ENCODE assay signal across 9 cellular contexts in genomic region chr11:114163231-114163631, GRCh38.
A peak's percentile ranks its signal among the peaks of the same experiment; 100 is the strongest.
DNase-seq lines count a peak whose midpoint lies in the region; ATAC-seq and TF ChIP-seq lines count a peak whose summit lies in the region.
"Had no signal": no experiment of that assay in that cellular context is flagged by ENCODE, and none has a peak within 500 bp of the region (broad histone marks: within the 10 kb centered on the region; RNA-seq: fewer than 3 reads in every experiment).

No MANE protein-coding gene starts in this region.

- H3K27ac ChIP-seq in heart right ventricle = peak overlapping the region; percentile 87 to 100 (median 97)
- H3K27ac ChIP-seq in Karpas-422 (ENCODE audit: low read length) = no peak overlapping the region

- DNase-seq in Daoy (ENCODE audit: low read depth) = peak; percentile 33
- no peak for DNase-seq in T-helper 17 cell
- DNase-seq in heart right ventricle = no peak
- no peak for DNase-seq in Karpas-422
- DNase-seq in NCI-H187 treated with DMSO at 0.1 percent for 48 hours (lab: John Stamatoyannopoulos, UW) = no peak
- DNase-seq in NCI-H774 (lab: John Stamatoyannopoulos, UW) = no peak
- DNase-seq: NCI-H146 had no signal

- H3K36me3 ChIP-seq in heart right ventricle = no peaks in the 10 kb centered on the region
- H3K36me3 ChIP-seq in skeletal muscle satellite cell (ENCODE audit: insufficient read depth, low read length) = peaks cover 17% of the 10 kb centered on the region
- H3K36me3 ChIP-seq in Karpas-422 (ENCODE audit: insufficient read depth, low read length) = no peaks in the 10 kb centered on the region

- no peak for ATAC-seq in T-helper 17 cell
- ATAC-seq in heart right ventricle = no peak
- ATAC-seq in GM19463 (IDR thresholded peaks at IDR 0.05; ENCODE audit: unreplicated experiment) = no peak

- intact Hi-C loops in heart right ventricle (cut with DNase I) = loop anchor here in 5 of 10 donors (1.0 to 5.0 kb wide), 6 partner anchors 16 to 106 kb away; partner anchors contain the start of gene ZBTB16 (in 2 of the 5)

- H3K4me1 Mint-ChIP-seq in T-helper 17 cell = peaks cover 71% of the 10 kb centered on the region

- H3K4me3 ChIP-seq in heart right ventricle = peak overlapping the region in 6 of 10 donors; percentile 12 to 39 (median 28)
- peak overlapping the region; percentile 47 for H3K4me3 ChIP-seq in skeletal muscle satellite cell (ENCODE audit: low read length)
- H3K4me3 ChIP-seq in Karpas-422 (ENCODE audit: low read length) = no peak overlapping the region

- H3K36me3 Mint-ChIP-seq in T-helper 17 cell (ENCODE audit: low read depth) = no peaks in the 10 kb centered on the region

- H3K4me2 ChIP-seq in skeletal muscle satellite cell (ENCODE audit: low read length) (peak overlapping the region; percentile 77), Karpas-422 (ENCODE audit: low read depth, low read length, poor library complexity, severe bottlenecking) (no peak overlapping the region)

- 6 to 7% methylated on average over 7 of the region's 7 CpGs for WGBS in heart right ventricle, 2 donors

- H3K4me3 Mint-ChIP-seq in T-helper 17 cell = no peak overlapping the region

- peaks cover 80 to 99% (median 94%) of the 10 kb centered on the region in 9 donors for H3K4me1 ChIP-seq in heart right ventricle
- peaks cover 90% of the 10 kb centered on the region for H3K4me1 ChIP-seq in skeletal muscle satellite cell (ENCODE audit: control insufficient read depth, insufficient read depth, low read length)
- H3K4me1 ChIP-seq in Karpas-422 (ENCODE audit: low read length) = peaks cover 18% of the 10 kb centered on the region

- no peaks in the 10 kb centered on the region for H3K79me2 ChIP-seq in Karpas-422 (ENCODE audit: low read length)

- H3K27ac Mint-ChIP-seq in T-helper 17 cell = peak overlapping the region; percentile 4

- H3K9me2 ChIP-seq in Karpas-422 (replicated peaks; ENCODE audit: insufficient read depth, low read length) = no peaks in the 10 kb centered on the region

- TF ChIP-seq CTCF in heart right ventricle (IDR thresholded peaks at IDR 0.05) = no peak

- H3K9ac ChIP-seq in skeletal muscle satellite cell (ENCODE audit: low read depth, low read length) (peak overlapping the region; percentile 95), Karpas-422 (ENCODE audit: low read length) (no peak overlapping the region)

- H3K9me3 ChIP-seq in T-helper 17 cell (ENCODE audit: control insufficient read depth, low read length, poor library complexity, severe bottlenecking) = no peaks in the 10 kb centered on the region
- H3K9me3 ChIP-seq in heart right ventricle = no peaks in the 10 kb centered on the region
- H3K9me3 ChIP-seq in skeletal muscle satellite cell (replicated peaks; ENCODE audit: low read length) = no peaks in the 10 kb centered on the region
- no peaks in the 10 kb centered on the region for H3K9me3 ChIP-seq in Karpas-422 (ENCODE audit: low read length)

- H4K20me1 ChIP-seq in Karpas-422 (ENCODE audit: insufficient read depth, low read depth, low read length) = no peaks in the 10 kb centered on the region

- no peak overlapping the region for H2AFZ ChIP-seq in Karpas-422 (ENCODE audit: low read length)

- H3K27me3 Mint-ChIP-seq in T-helper 17 cell = no peaks in the 10 kb centered on the region

- no peaks in the 10 kb centered on the region for H3K27me3 ChIP-seq in heart right ventricle
- H3K27me3 ChIP-seq in skeletal muscle satellite cell (ENCODE audit: control insufficient read depth, insufficient read depth, low read length) = no peaks in the 10 kb centered on the region
- H3K27me3 ChIP-seq in Karpas-422 (ENCODE audit: low read length) = no peaks in the 10 kb centered on the region
